Comparison of ENCODE assay signal across 11 cellular contexts in genomic region chr12:54175130-54175963, GRCh38. TPM values are rescaled to one million over a fixed set of nuclear protein-coding genes. Genes with fewer than 3 reads are reported as not detected.
DNase-seq lines count a peak whose midpoint lies in the region; ATAC-seq, FAIRE-seq and TF ChIP-seq lines count a peak whose summit lies in the region.
"Had no signal": no experiment of that assay in that cellular context is flagged by ENCODE, and none has a peak within 500 bp of the region (broad histone marks: within the 10 kb centered on the region; RNA-seq: fewer than 3 reads in every experiment).

No MANE protein-coding gene starts in this region.

- peak; percentile 65 for ATAC-seq in GM21390 (IDR thresholded peaks at IDR 0.05; ENCODE audit: unreplicated experiment)

- peak in 1 of 2 experiments; percentile 29 for DNase-seq in Caco-2
- DNase-seq in NB4 (ENCODE audit: low read depth): peak; percentile 72
- peak; percentile 10 for DNase-seq in bronchial epithelial cell (ENCODE audit: low read depth)
- DNase-seq in activated CD4-positive, alpha-beta T cell treated with anti-CD3 and anti-CD28 coated beads, Interleukin-2, amount 50 U/mL, for 48 hours: no peak
- DNase-seq in kidney tubule cell (ENCODE audit: low spot score): no peak
- DNase-seq in hippocampal formation (lab: John Stamatoyannopoulos, UW): no peak
- no peak for DNase-seq in RKO (ENCODE audit: low spot score)
- DNase-seq: T1000 had no signal

- BruUV-seq in Caco-2 (replicated peaks; lab: Mats Ljungman, UMichigan): no TSS peak

- TF ChIP-seq POLR2A in NB4 (IDR thresholded peaks at IDR 0.05; ENCODE audit: extremely low read depth, insufficient read length): no peak

- TF ChIP-seq CTCF in Caco-2 (IDR thresholded peaks at IDR 0.05; ENCODE audit: insufficient read depth in 1 of 2, low read depth in 1 of 2, low read length in 1 of 2, severe bottlenecking in 1 of 2, unreplicated experiment in 1 of 2) (no peak), NB4 (IDR thresholded peaks at IDR 0.05; ENCODE audit: low read depth, low read length) (no peak), bronchial epithelial cell (IDR thresholded peaks at IDR 0.05; ENCODE audit: insufficient read depth, low read length, severe bottlenecking) (no peak)

- H3K36me3 ChIP-seq in Caco-2 (ENCODE audit: control insufficient read depth, insufficient read depth, low read length) (no peaks in the 10 kb centered on the region), bronchial epithelial cell (ENCODE audit: control insufficient read depth, insufficient read depth, low read length) (no peaks in the 10 kb centered on the region)

- CTCF ChIA-PET in Caco-2 (lab: Charles Lee): interaction anchor here (0.6 to 3.0 kb wide), 4 partner anchors 40 to 157 kb away, joined by 3 to 10 read pairs (median 8); partner anchors contain the start of genes HOXC5 and HOXC6

- H3K4me3 ChIP-seq in Caco-2 (ENCODE audit: low read depth, low read length): no peak overlapping the region
- no peak overlapping the region for H3K4me3 ChIP-seq in NB4 (ENCODE audit: low read depth, low read length)
- no peak overlapping the region for H3K4me3 ChIP-seq in bronchial epithelial cell (ENCODE audit: low read depth, low read length)

- H3K4me1 ChIP-seq in Caco-2: no peaks in the 10 kb centered on the region

- intact Hi-C loops in Caco-2 (cut with micrococcal nuclease; ENCODE audit: unreplicated experiment): loop anchor here (1.0 kb wide), 1 partner anchor 40 kb away; no protein-coding TSS in a partner anchor

- peaks cover 4% of the 10 kb centered on the region for H3K27me3 Mint-ChIP-seq in Caco-2 (ENCODE audit: insufficient read depth, unreplicated experiment)

- H3K4me3 Mint-ChIP-seq in Caco-2 (ENCODE audit: unreplicated experiment): peak overlapping the region; percentile 48

- H3K9me3 ChIP-seq in Caco-2: no peaks in the 10 kb centered on the region

- FAIRE-seq in bronchial epithelial cell (lab: Jason Lieb, UNC): no peak
- FAIRE-seq: endothelial cell of umbilical vein had no signal

- POLR2A ChIA-PET in Caco-2 (lab: Charles Lee): interaction anchor here (0.7 kb wide), 1 partner anchor 37 kb away, joined by 3 read pairs; no protein-coding TSS in a partner anchor

- no peaks in the 10 kb centered on the region; the same call in 1 of the 2 replicates for H3K27me3 ChIP-seq in Caco-2 (replicated peaks; ENCODE audit: control insufficient read depth, insufficient read depth, low read length)
- H3K27me3 ChIP-seq in bronchial epithelial cell (ENCODE audit: control insufficient read depth, insufficient read depth, low read length): peaks cover 27% of the 10 kb centered on the region

- H3K27ac Mint-ChIP-seq in Caco-2 (ENCODE audit: unreplicated experiment): no peak overlapping the region

- no peaks in the 10 kb centered on the region for H3K36me3 Mint-ChIP-seq in Caco-2 (ENCODE audit: insufficient read depth, unreplicated experiment)
- H3K36me3 Mint-ChIP-seq: brain had no signal

- no peaks in the 10 kb centered on the region for H3K9me3 Mint-ChIP-seq in Caco-2 (ENCODE audit: unreplicated experiment)
- H3K9me3 Mint-ChIP-seq: brain had no signal

- peaks cover 9% of the 10 kb centered on the region for H3K4me1 Mint-ChIP-seq in Caco-2 (ENCODE audit: low read depth, unreplicated experiment)
- H3K4me1 Mint-ChIP-seq: brain had no signal

RNA-seq across cellular contexts. Expression of gene SMUG1, which starts 13.4 kb away (rescaled TPM):
- 51.8 and 53.2 TPM in 2 replicates for total RNA-seq in Caco-2 (2022)
- 36.1 and 48.5 TPM in 2 replicates for total RNA-seq in bronchial epithelial cell

Comparison
In these comparisons a context has a peak if more than half of its experiments do, and no peak if none do; other contexts are left out.
1. DNase-seq: peak in NB4 (single experiment) and bronchial epithelial cell (single experiment); none in activated CD4-positive, alpha-beta T cell treated with anti-CD3 and anti-CD28 coated beads, Interleukin-2, amount 50 U/mL, for 48 hours (0 of 2), kidney tubule cell (single experiment), hippocampal formation (0 of 2) and RKO (single experiment).